ENCODE assay signal across 18 cellular contexts in genomic region chr6:86780923-86781322, GRCh38.
"Had no signal": no experiment of that assay in that cellular context is flagged by ENCODE, and none has a peak within 500 bp of the region (broad histone marks: within the 10 kb centered on the region; RNA-seq: fewer than 3 reads in every experiment).

No MANE protein-coding gene starts in this region.

- DNase-seq: colonic mucosa; cortex of kidney; effector CD8-positive, alpha-beta T cell; effector memory CD8-positive, alpha-beta T cell; endodermal cell; erythroblast; esophagus squamous epithelium; foreskin fibroblast; foreskin melanocyte; gastrocnemius medialis; glutamatergic neuron; heart right ventricle; hippocampal formation; left cardiac atrium; left lung; left ventricle myocardium superior; lower lobe of right lung; mesenchymal stem cell had no signal
